Comparison of ENCODE assay signal across 15 cellular contexts in genomic region chr11:110298298-110298765, GRCh38. TPM values are rescaled to one million over a fixed set of nuclear protein-coding genes. Genes with fewer than 3 reads are reported as not detected.
DNase-seq lines count a peak whose midpoint lies in the region; ATAC-seq and TF ChIP-seq lines count a peak whose summit lies in the region.
"Had no signal": no experiment of that assay in that cellular context is flagged by ENCODE, and none has a peak within 500 bp of the region (broad histone marks: within the 10 kb centered on the region; RNA-seq: fewer than 3 reads in every experiment).

No MANE protein-coding gene starts in this region.

- peak overlapping the region; percentile 89 for H3K27ac ChIP-seq in RWPE2 (ENCODE audit: poor library complexity, severe bottlenecking)
- H3K27ac ChIP-seq: Peyer's patch had no signal

- H3K9me3 ChIP-seq in RWPE2 (ENCODE audit: severe bottlenecking): no peaks in the 10 kb centered on the region
- H3K9me3 ChIP-seq in skeletal muscle satellite cell (replicated peaks; ENCODE audit: low read length): no peaks in the 10 kb centered on the region
- H3K9me3 ChIP-seq: Peyer's patch had no signal

- peak; percentile 11 for DNase-seq in HK-2 (ENCODE audit: unreplicated experiment)
- DNase-seq in RWPE2 (ENCODE audit: low spot score): peak; percentile 68
- DNase-seq in fibroblast of villous mesenchyme (ENCODE audit: low read depth): peak; percentile 67
- no peak for DNase-seq in left colon
- DNase-seq: activated CD8-positive, alpha-beta memory T cell treated with anti-CD3 and anti-CD28 coated beads, Interleukin-2, amount 10 ng/mL, durations not matched to agents 7 days and 5 days; activated naive CD4-positive, alpha-beta T cell treated with Interleukin-2 at 50 U/mL for 16 hours; DMS79 treated with DMSO at 0.1 percent for 48 hours; dorsolateral prefrontal cortex; hypothalamus; NCI-H2029 treated with DMSO at 0.1 percent for 48 hours; Peyer's patch; T-helper 1 cell had no signal

- peak; percentile 43 for ATAC-seq in RWPE2 (ENCODE audit: low read depth)
- no peak for ATAC-seq in GM21367 (IDR thresholded peaks at IDR 0.05; ENCODE audit: unreplicated experiment)
- no peak for ATAC-seq in left colon
- ATAC-seq in GM19397 (IDR thresholded peaks at IDR 0.05; ENCODE audit: unreplicated experiment): no peak
- ATAC-seq: activated CD8-positive, alpha-beta memory T cell treated with anti-CD3 and anti-CD28 coated beads, Interleukin-2, amount 10 ng/mL, durations not matched to agents 7 days and 5 days had no signal

- H3K9ac ChIP-seq in skeletal muscle satellite cell (ENCODE audit: low read depth, low read length): no peak overlapping the region

- peak overlapping the region; percentile 75 for H3K4me2 ChIP-seq in skeletal muscle satellite cell (ENCODE audit: low read length)

- no peaks in the 10 kb centered on the region for H3K27me3 ChIP-seq in RWPE2 (ENCODE audit: insufficient read depth, poor library complexity, severe bottlenecking)
- H3K27me3 ChIP-seq in skeletal muscle satellite cell (ENCODE audit: control insufficient read depth, insufficient read depth, low read length): no peaks in the 10 kb centered on the region
- H3K27me3 ChIP-seq: dorsolateral prefrontal cortex, Peyer's patch had no signal

- H3K4me3 ChIP-seq in RWPE2 (ENCODE audit: severe bottlenecking): no peak overlapping the region
- no peak overlapping the region for H3K4me3 ChIP-seq in fibroblast of villous mesenchyme (ENCODE audit: low read depth, low read length)
- no peak overlapping the region for H3K4me3 ChIP-seq in skeletal muscle satellite cell (ENCODE audit: low read length)
- H3K4me3 ChIP-seq: dorsolateral prefrontal cortex, Peyer's patch had no signal

- no peak for TF ChIP-seq CTCF in RWPE2 (IDR thresholded peaks at IDR 0.05; ENCODE audit: poor library complexity, severe bottlenecking)
- no peak for TF ChIP-seq CTCF in fibroblast of villous mesenchyme (IDR thresholded peaks at IDR 0.05; ENCODE audit: insufficient read depth, low read depth, low read length)

- H3K4me1 ChIP-seq in RWPE2 (ENCODE audit: insufficient read depth, poor library complexity, severe bottlenecking) (peaks cover 30% of the 10 kb centered on the region), skeletal muscle satellite cell (ENCODE audit: control insufficient read depth, insufficient read depth, low read length) (peaks cover 22% of the 10 kb centered on the region)

- H3K36me3 ChIP-seq in RWPE2 (ENCODE audit: low read depth) (no peaks in the 10 kb centered on the region), skeletal muscle satellite cell (ENCODE audit: insufficient read depth, low read length) (no peaks in the 10 kb centered on the region)
- H3K36me3 ChIP-seq: Peyer's patch had no signal

- intact Hi-C loops in left colon (cut with DNase I, micrococcal nuclease): no loop called here

RNA-seq across cellular contexts. Expression of gene RDX, which starts 1.9 kb away (rescaled TPM):
- total RNA-seq in fibroblast of villous mesenchyme (62.8 and 84.2 TPM in 2 replicates), left colon (10 to 100 TPM; 16.4 to 18.4 TPM)
- 89.8 and 99.9 TPM in 2 replicates for total RNA-seq in skeletal muscle satellite cell (2012; rRNA removed)

Comparison
In these comparisons a context has a peak if more than half of its experiments do, and no peak if none do; other contexts are left out.
1. DNase-seq: peak in HK-2 (single experiment), RWPE2 (single experiment) and fibroblast of villous mesenchyme (single experiment); none in left colon (0 of 2).